16 cellular contexts compared by ENCODE assay signal in the genomic region with DNA sequence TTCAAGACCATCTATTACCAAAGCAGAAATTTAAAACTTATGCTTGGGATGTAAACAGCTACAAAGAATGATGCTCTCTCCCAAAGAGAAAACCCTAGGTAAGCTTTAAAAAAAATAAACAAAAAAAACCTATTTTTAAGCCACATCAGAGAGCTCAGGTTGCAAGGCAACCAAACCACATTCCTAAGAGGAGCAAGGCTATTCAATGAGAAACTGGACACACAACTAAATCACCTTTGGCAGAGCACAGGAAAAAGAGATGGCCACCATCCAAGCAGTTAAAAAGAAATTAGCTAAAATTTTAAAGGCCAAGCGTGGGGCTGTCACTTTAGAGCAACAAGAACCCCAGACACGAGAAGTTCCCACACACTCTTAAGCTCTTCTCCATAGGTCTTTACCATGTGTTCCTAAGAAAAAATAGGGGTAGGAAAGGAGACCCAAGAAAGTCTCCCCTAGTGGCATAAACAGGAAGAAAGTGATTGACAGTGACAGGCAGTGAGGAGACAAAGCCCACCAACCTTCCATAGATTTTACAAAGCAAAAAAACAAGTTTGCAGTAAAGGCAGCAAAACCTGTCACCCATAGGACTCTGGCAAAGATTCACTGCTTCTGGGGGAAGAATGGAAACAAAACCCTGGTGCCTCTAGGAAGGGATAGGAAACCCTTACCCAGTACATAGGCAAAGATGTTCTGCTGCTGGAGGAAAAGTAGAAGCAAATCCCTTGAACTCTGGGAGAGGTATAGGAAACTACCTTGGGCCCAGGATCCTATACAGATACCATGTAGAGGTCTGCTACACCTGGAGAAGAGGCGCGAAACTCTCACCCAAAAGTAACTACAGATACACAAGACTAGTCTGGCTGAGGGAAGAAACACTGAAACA.
A peak's percentile ranks its signal among the peaks of the same experiment; 100 is the strongest.
DNase-seq lines count a peak whose midpoint lies in the region; ATAC-seq and TF ChIP-seq lines count a peak whose summit lies in the region.
"Had no signal": no experiment of that assay in that cellular context is flagged by ENCODE, and none has a peak within 500 bp of the region (broad histone marks: within the 10 kb centered on the region; RNA-seq: fewer than 3 reads in every experiment).

No MANE protein-coding gene starts in this region.

- intact Hi-C loops in PC-3 (cut with micrococcal nuclease) = no loop called here

- peak overlapping the region; percentile 38 for H3K27ac Mint-ChIP-seq in activated naive CD4-positive, alpha-beta T cell treated with anti-CD3 and anti-CD28 coated beads, Interleukin-2, amount 50 U/mL, for 24 hours
- peak overlapping the region; percentile 31 for H3K27ac Mint-ChIP-seq in stimulated activated memory B cell treated with anti-CD40 and anti-IgM and Interleukin-4, amounts not matched to agents 10 μg/mL and 1 μg/mL and 100 μg/mL, for 72 hours
- H3K27ac Mint-ChIP-seq in activated CD8-positive, alpha-beta memory T cell treated with anti-CD3 and anti-CD28 coated beads, Interleukin-2, amount 10 ng/mL, durations not matched to agents 7 days and 5 days = no peak overlapping the region
- H3K27ac Mint-ChIP-seq: activated CD4-positive, alpha-beta memory T cell treated with anti-CD3 and anti-CD28 coated beads for 36 hours; HFFc6 had no signal

- H3F3A ChIP-seq in PC-3 (ENCODE audit: low read length, unreplicated experiment) = no peaks in the 10 kb centered on the region

- H3K9me3 ChIP-seq in PC-3 (ENCODE audit: low read length) = no peaks in the 10 kb centered on the region
- H3K9me3 ChIP-seq: gastrocnemius medialis, thoracic aorta had no signal

- no peaks in the 10 kb centered on the region for H3K27me3 ChIP-seq in PC-3 (ENCODE audit: low read length)
- H3K27me3 ChIP-seq: gastrocnemius medialis had no signal

- H3K9me2 ChIP-seq in PC-3 (replicated peaks; ENCODE audit: low read length) = no peaks in the 10 kb centered on the region

- no peaks in the 10 kb centered on the region for H3K9me3 Mint-ChIP-seq in activated naive CD4-positive, alpha-beta T cell treated with anti-CD3 and anti-CD28 coated beads, Interleukin-2, amount 50 U/mL, for 24 hours
- H3K9me3 Mint-ChIP-seq in stimulated activated memory B cell treated with anti-CD40 and anti-IgM and Interleukin-4, amounts not matched to agents 10 μg/mL and 1 μg/mL and 100 μg/mL, for 72 hours = no peaks in the 10 kb centered on the region
- no peaks in the 10 kb centered on the region for H3K9me3 Mint-ChIP-seq in activated CD8-positive, alpha-beta memory T cell treated with anti-CD3 and anti-CD28 coated beads, Interleukin-2, amount 10 ng/mL, durations not matched to agents 7 days and 5 days (ENCODE audit: low read depth)
- H3K9me3 Mint-ChIP-seq: activated CD4-positive, alpha-beta memory T cell treated with anti-CD3 and anti-CD28 coated beads for 36 hours; HFFc6 had no signal

- H3K4me2 ChIP-seq in PC-3 (ENCODE audit: low read length) = peak overlapping the region; percentile 49

- peak overlapping the region; percentile 21 for H3K27ac ChIP-seq in PC-3 (ENCODE audit: low read length)
- H3K27ac ChIP-seq: gastrocnemius medialis, thoracic aorta had no signal

- H3K36me3 Mint-ChIP-seq in activated naive CD4-positive, alpha-beta T cell treated with anti-CD3 and anti-CD28 coated beads, Interleukin-2, amount 50 U/mL, for 24 hours = peaks cover 22% of the 10 kb centered on the region
- H3K36me3 Mint-ChIP-seq in stimulated activated memory B cell treated with anti-CD40 and anti-IgM and Interleukin-4, amounts not matched to agents 10 μg/mL and 1 μg/mL and 100 μg/mL, for 72 hours = peaks cover 48% of the 10 kb centered on the region
- peaks cover 45% of the 10 kb centered on the region for H3K36me3 Mint-ChIP-seq in activated CD8-positive, alpha-beta memory T cell treated with anti-CD3 and anti-CD28 coated beads, Interleukin-2, amount 10 ng/mL, durations not matched to agents 7 days and 5 days

- no peak overlapping the region for H3K9ac ChIP-seq in PC-3 (ENCODE audit: low read length)

- peaks cover 25% of the 10 kb centered on the region; the same call in 1 of the 2 replicates for H3K36me3 ChIP-seq in PC-3 (ENCODE audit: low read depth, low read length)

- no TSS peak for BruUV-seq in PC-3 (replicated peaks; lab: Mats Ljungman, UMichigan)

- H3K4me1 Mint-ChIP-seq in activated naive CD4-positive, alpha-beta T cell treated with anti-CD3 and anti-CD28 coated beads, Interleukin-2, amount 50 U/mL, for 24 hours = peaks cover 78% of the 10 kb centered on the region
- peaks cover 48% of the 10 kb centered on the region for H3K4me1 Mint-ChIP-seq in stimulated activated memory B cell treated with anti-CD40 and anti-IgM and Interleukin-4, amounts not matched to agents 10 μg/mL and 1 μg/mL and 100 μg/mL, for 72 hours
- no peaks in the 10 kb centered on the region for H3K4me1 Mint-ChIP-seq in activated CD8-positive, alpha-beta memory T cell treated with anti-CD3 and anti-CD28 coated beads, Interleukin-2, amount 10 ng/mL, durations not matched to agents 7 days and 5 days

- DNase-seq in activated naive CD4-positive, alpha-beta T cell treated with anti-CD3 and anti-CD28 coated beads, Interleukin-2, amount 50 U/mL, for 16 hours = no peak
- DNase-seq in PC-3 = peak; percentile 76
- DNase-seq in iPS DF 4.7 (ENCODE audit: extremely low read depth, low spot score) = peak; percentile 3
- DNase-seq in activated CD8-positive, alpha-beta memory T cell treated with anti-CD3 and anti-CD28 coated beads, Interleukin-2, amount 10 ng/mL, durations not matched to agents 7 days and 5 days = no peak
- no peak for DNase-seq in stimulated activated CD4-positive, alpha-beta T cell treated with anti-CD3 and anti-CD28 coated beads, Interleukin-1b, Interleukin-23, amount 100 ng/mL, for 48 hours
- DNase-seq: activated CD4-positive, alpha-beta memory T cell treated with anti-CD3 and anti-CD28 coated beads for 36 hours; activated naive CD4-positive, alpha-beta T cell treated with Interleukin-2 at 50 U/mL for 16 hours; cortex of kidney; gastrocnemius medialis; HFFc6; MV-4-11; T-helper 1 cell had no signal

- no peaks in the 10 kb centered on the region for H3K27me3 Mint-ChIP-seq in activated naive CD4-positive, alpha-beta T cell treated with anti-CD3 and anti-CD28 coated beads, Interleukin-2, amount 50 U/mL, for 24 hours
- no peaks in the 10 kb centered on the region for H3K27me3 Mint-ChIP-seq in stimulated activated memory B cell treated with anti-CD40 and anti-IgM and Interleukin-4, amounts not matched to agents 10 μg/mL and 1 μg/mL and 100 μg/mL, for 72 hours
- no peaks in the 10 kb centered on the region for H3K27me3 Mint-ChIP-seq in activated CD8-positive, alpha-beta memory T cell treated with anti-CD3 and anti-CD28 coated beads, Interleukin-2, amount 10 ng/mL, durations not matched to agents 7 days and 5 days
- H3K27me3 Mint-ChIP-seq: activated CD4-positive, alpha-beta memory T cell treated with anti-CD3 and anti-CD28 coated beads for 36 hours had no signal

- ATAC-seq in PC-3 (peak; percentile 90), GM21619 (IDR thresholded peaks at IDR 0.05; ENCODE audit: unreplicated experiment) (no peak)
- no peak for ATAC-seq in stimulated activated memory B cell treated with anti-CD40 and anti-IgM and Interleukin-4, amounts not matched to agents 10 μg/mL and 1 μg/mL and 100 μg/mL, for 72 hours
- ATAC-seq in activated CD8-positive, alpha-beta memory T cell treated with anti-CD3 and anti-CD28 coated beads, Interleukin-2, amount 10 ng/mL, durations not matched to agents 7 days and 5 days = no peak
- ATAC-seq: gastrocnemius medialis had no signal

- CTCF ChIA-PET in PC-3 (lab: Charles Lee) = interaction anchor here (0.6 kb wide), 1 partner anchor 601 kb away, joined by 3 read pairs; no protein-coding TSS in a partner anchor
- CTCF ChIA-PET in activated CD8-positive, alpha-beta memory T cell treated with anti-CD3 and anti-CD28 coated beads, Interleukin-2, amount 10 ng/mL, durations not matched to agents 7 days and 5 days (lab: Charles Lee) = no interaction called here

- TF ChIP-seq CTCF in PC-3 (conservative IDR thresholded peaks at IDR 0.05; ENCODE audit: low read depth, low read length) = peak; percentile 41; the same call in 1 of the 2 replicates

- no peak overlapping the region for H3K4me3 ChIP-seq in PC-3 (ENCODE audit: low read length)
- H3K4me3 ChIP-seq: gastrocnemius medialis, thoracic aorta had no signal

- H3K4me3 Mint-ChIP-seq in activated naive CD4-positive, alpha-beta T cell treated with anti-CD3 and anti-CD28 coated beads, Interleukin-2, amount 50 U/mL, for 24 hours = no peak overlapping the region
- no peak overlapping the region for H3K4me3 Mint-ChIP-seq in stimulated activated memory B cell treated with anti-CD40 and anti-IgM and Interleukin-4, amounts not matched to agents 10 μg/mL and 1 μg/mL and 100 μg/mL, for 72 hours
- no peak overlapping the region for H3K4me3 Mint-ChIP-seq in activated CD8-positive, alpha-beta memory T cell treated with anti-CD3 and anti-CD28 coated beads, Interleukin-2, amount 10 ng/mL, durations not matched to agents 7 days and 5 days
- H3K4me3 Mint-ChIP-seq: activated CD4-positive, alpha-beta memory T cell treated with anti-CD3 and anti-CD28 coated beads for 36 hours; HFFc6 had no signal

- POLR2A ChIA-PET in PC-3 (lab: Charles Lee; ENCODE audit: unreplicated experiment) = no interaction called here

- peaks cover 22% of the 10 kb centered on the region for H3K4me1 ChIP-seq in PC-3 (ENCODE audit: insufficient read depth, low read length)

- peaks cover 99% of the 10 kb centered on the region for H3K79me2 ChIP-seq in PC-3 (ENCODE audit: low read length)

- H2AFZ ChIP-seq in PC-3 (ENCODE audit: low read length) = no peak overlapping the region

- peaks cover 27% of the 10 kb centered on the region; the same call in 1 of the 2 replicates for H4K20me1 ChIP-seq in PC-3 (ENCODE audit: low read length)

Comparison
In these comparisons a context has a peak if more than half of its experiments do, and no peak if none do; other contexts are left out.
1. DNase-seq: peak in PC-3 (single experiment) and iPS DF 4.7 (single experiment); none in activated naive CD4-positive, alpha-beta T cell treated with anti-CD3 and anti-CD28 coated beads, Interleukin-2, amount 50 U/mL, for 16 hours (single experiment), activated CD8-positive, alpha-beta memory T cell treated with anti-CD3 and anti-CD28 coated beads, Interleukin-2, amount 10 ng/mL, durations not matched to agents 7 days and 5 days (single experiment) and stimulated activated CD4-positive, alpha-beta T cell treated with anti-CD3 and anti-CD28 coated beads, Interleukin-1b, Interleukin-23, amount 100 ng/mL, for 48 hours (single experiment).